ENCODE assay signal across 1 cellular context in genomic region chr4:2545321-2546013, GRCh38.
TF ChIP-seq lines count a peak whose summit lies in the region.

No MANE protein-coding gene starts in this region.

TF ChIP-seq in HepG2, 621 proteins besides CTCF, POLR2A, EP300 and RAD21 (continued from another document):
- no peak for TF ChIP-seq ZNF407 (CRISPR knock-in tag; IDR thresholded peaks at IDR 0.05; ENCODE audit: not compliant biosample characterization)
- no peak for TF ChIP-seq ZNF17 (CRISPR knock-in tag; IDR thresholded peaks at IDR 0.05)
- TF ChIP-seq ZNF20 (CRISPR knock-in tag; IDR thresholded peaks at IDR 0.05), result no peak
- TF ChIP-seq FIP1L1 (IDR thresholded peaks at IDR 0.05; ENCODE audit: borderline replicate concordance, insufficient read depth, low read depth, low read length), result no peak
- TF ChIP-seq PTBP1 (IDR thresholded peaks at IDR 0.05; ENCODE audit: low read depth, low read length, poor library complexity, severe bottlenecking), result no peak
- TF ChIP-seq IKZF5 (CRISPR knock-in tag; IDR thresholded peaks at IDR 0.05), result no peak
- TF ChIP-seq ZNF30 (CRISPR knock-in tag; IDR thresholded peaks at IDR 0.05), result no peak
- peak; percentile 76; the same call in 1 of the 2 replicates for TF ChIP-seq ZNF460 (CRISPR knock-in tag; IDR thresholded peaks at IDR 0.05; ENCODE audit: borderline replicate concordance)
- no peak for TF ChIP-seq RARA (CRISPR knock-in tag; IDR thresholded peaks at IDR 0.05)
- no peak for TF ChIP-seq DMAP1 (CRISPR knock-in tag; IDR thresholded peaks at IDR 0.05)
- TF ChIP-seq ZNF709 (CRISPR knock-in tag; IDR thresholded peaks at IDR 0.05), result no peak
- TF ChIP-seq ZNF276 (CRISPR knock-in tag; IDR thresholded peaks at IDR 0.05; ENCODE audit: low read depth), result no peak
- no peak for TF ChIP-seq ZNF563 (CRISPR knock-in tag; IDR thresholded peaks at IDR 0.05)
